ENCODE assay signal across 22 cellular contexts in the genomic region with DNA sequence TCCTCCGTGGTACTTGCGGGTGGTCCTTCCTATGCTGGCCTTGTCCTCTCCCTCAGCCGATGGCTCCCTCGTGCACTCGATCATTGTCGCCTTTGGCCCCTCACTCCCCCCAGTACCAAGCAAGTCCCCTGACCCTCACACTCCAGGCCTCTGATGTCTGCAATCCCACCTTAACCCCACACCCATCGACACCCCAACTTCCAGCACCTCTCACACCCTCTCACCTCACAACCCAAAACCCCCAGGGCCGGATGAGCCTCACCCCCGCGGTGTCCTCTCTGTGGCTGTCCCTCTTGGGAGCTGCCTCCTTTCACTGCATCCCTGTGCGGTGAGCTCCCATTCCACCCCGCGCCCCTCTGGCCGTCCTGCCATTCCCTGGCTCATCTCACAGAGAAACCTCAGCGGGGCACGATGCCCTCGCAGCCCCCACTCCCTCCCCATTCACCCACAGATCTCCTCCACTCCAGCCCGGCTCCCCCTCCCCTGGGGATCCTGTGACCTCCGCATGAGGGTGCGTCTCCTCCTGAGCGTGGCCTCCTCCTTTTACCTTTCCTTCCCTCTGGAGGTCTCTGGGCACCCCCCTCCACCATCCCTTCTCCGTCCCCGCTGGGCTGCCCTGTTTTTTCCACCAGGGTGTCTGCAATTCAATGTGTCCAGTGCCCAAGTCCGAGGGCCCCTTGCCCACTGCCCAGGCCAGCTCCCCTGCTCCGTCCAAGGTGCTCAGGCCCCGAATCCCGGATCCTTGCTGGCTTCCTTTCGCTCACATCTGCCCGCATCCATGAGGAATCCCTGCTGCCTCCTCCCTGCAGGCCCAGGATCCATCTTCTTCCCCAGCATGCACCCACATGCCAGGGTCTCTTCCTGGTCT. TPM values are rescaled to one million over a fixed set of nuclear protein-coding genes. Genes with fewer than 3 reads are reported as not detected.
DNase-seq lines count a peak whose midpoint lies in the region; ATAC-seq and TF ChIP-seq lines count a peak whose summit lies in the region.
"Had no signal": no experiment of that assay in that cellular context is flagged by ENCODE, and none has a peak within 500 bp of the region (broad histone marks: within the 10 kb centered on the region; RNA-seq: fewer than 3 reads in every experiment).

No MANE protein-coding gene starts in this region.

- H3K27me3 Mint-ChIP-seq in activated CD8-positive, alpha-beta T cell treated with anti-CD3 and anti-CD28 coated beads for 36 hours: no peaks in the 10 kb centered on the region
- peaks cover 6% of the 10 kb centered on the region for H3K27me3 Mint-ChIP-seq in activated CD8-positive, alpha-beta T cell treated with anti-CD3 and anti-CD28 coated beads, Interleukin-2, amount 10 ng/mL, durations not matched to agents 7 days and 5 days (ENCODE audit: low read depth)
- H3K27me3 Mint-ChIP-seq in CD14-positive monocyte (ENCODE audit: low read depth in 3 of 3): peaks cover 14 to 37% (median 15%) of the 10 kb centered on the region in 3 donors
- H3K27me3 Mint-ChIP-seq in endodermal cell (ENCODE audit: insufficient read depth): no peaks in the 10 kb centered on the region
- H3K27me3 Mint-ChIP-seq: CD4-positive, CD25-positive, alpha-beta regulatory T cell had no signal

- no peaks in the 10 kb centered on the region for H3K36me3 Mint-ChIP-seq in activated CD8-positive, alpha-beta T cell treated with anti-CD3 and anti-CD28 coated beads for 36 hours (ENCODE audit: low read depth)
- H3K36me3 Mint-ChIP-seq in activated CD8-positive, alpha-beta T cell treated with anti-CD3 and anti-CD28 coated beads, Interleukin-2, amount 10 ng/mL, durations not matched to agents 7 days and 5 days (ENCODE audit: low read depth): peaks cover 5% of the 10 kb centered on the region
- no peaks in the 10 kb centered on the region for H3K36me3 Mint-ChIP-seq in CD14-positive monocyte
- H3K36me3 Mint-ChIP-seq in endodermal cell (ENCODE audit: low read depth): no peaks in the 10 kb centered on the region
- H3K36me3 Mint-ChIP-seq: CD4-positive, CD25-positive, alpha-beta regulatory T cell had no signal

- H3K4me1 ChIP-seq in endodermal cell (ENCODE audit: control insufficient read depth, insufficient read depth, low read length): no peaks in the 10 kb centered on the region
- no peaks in the 10 kb centered on the region for H3K4me1 ChIP-seq in trophoblast cell (ENCODE audit: control insufficient read depth in 1 of 2, insufficient read depth in 2 of 2, low read length in 2 of 2)
- no peaks in the 10 kb centered on the region for H3K4me1 ChIP-seq in PC-3 (ENCODE audit: insufficient read depth, low read length)

- H3K79me1 ChIP-seq in trophoblast cell (ENCODE audit: low read length): no peaks in the 10 kb centered on the region

- no peak for TF ChIP-seq CTCF in activated CD8-positive, alpha-beta T cell treated with anti-CD3 and anti-CD28 coated beads for 36 hours (IDR thresholded peaks at IDR 0.05)
- no peak for TF ChIP-seq CTCF in CD14-positive monocyte (IDR thresholded peaks at IDR 0.05)
- TF ChIP-seq CTCF in endodermal cell (conservative IDR thresholded peaks at IDR 0.05): no peak
- TF ChIP-seq CTCF in PC-3 (conservative IDR thresholded peaks at IDR 0.05; ENCODE audit: low read depth, low read length): no peak

- H3K4me1 Mint-ChIP-seq in activated CD8-positive, alpha-beta T cell treated with anti-CD3 and anti-CD28 coated beads for 36 hours (ENCODE audit: low read depth): peaks cover 20% of the 10 kb centered on the region
- H3K4me1 Mint-ChIP-seq in activated CD8-positive, alpha-beta T cell treated with anti-CD3 and anti-CD28 coated beads, Interleukin-2, amount 10 ng/mL, durations not matched to agents 7 days and 5 days (ENCODE audit: low read depth): peaks cover 21% of the 10 kb centered on the region
- H3K4me1 Mint-ChIP-seq in CD14-positive monocyte (peaks cover 15% of the 10 kb centered on the region), endodermal cell (no peaks in the 10 kb centered on the region)

- 88% methylated on average over 13 to 29 of the region's 29 CpGs for WGBS in endodermal cell (ENCODE audit: insufficient coverage in 1 of 2, insufficient read length in 1 of 2), 2 experiments
- WGBS in trophoblast cell (ENCODE audit: extremely low coverage, insufficient coverage, insufficient read length): 100% methylated on average over 1 of the region's 29 CpGs

- intact Hi-C loops in activated CD8-positive, alpha-beta T cell treated with anti-CD3 and anti-CD28 coated beads for 36 hours (cut with micrococcal nuclease): no loop called here
- intact Hi-C loops in CD14-positive monocyte (cut with micrococcal nuclease) (no loop called here), PC-3 (cut with micrococcal nuclease) (no loop called here)

- no peak overlapping the region for H4K8ac ChIP-seq in trophoblast cell (ENCODE audit: low read depth, low read length)

- no peak overlapping the region for H3K27ac ChIP-seq in endodermal cell (ENCODE audit: low read depth, low read length)
- H3K27ac ChIP-seq in trophoblast cell (ENCODE audit: low read depth, low read length): no peak overlapping the region
- H3K27ac ChIP-seq in PC-3 (ENCODE audit: low read length): no peak overlapping the region
- H3K27ac ChIP-seq: dorsolateral prefrontal cortex, SJCRH30 had no signal

- no peak overlapping the region for H2BK5ac ChIP-seq in trophoblast cell (ENCODE audit: low read depth, low read length, poor library complexity)

- H2BK120ac ChIP-seq in trophoblast cell (ENCODE audit: insufficient read depth, low read length, poor library complexity): no peak overlapping the region

- H3K9me3 ChIP-seq in endodermal cell (ENCODE audit: control insufficient read depth, low read length) (no peaks in the 10 kb centered on the region), trophoblast cell (ENCODE audit: insufficient read depth, low read depth, low read length) (peaks cover 11% of the 10 kb centered on the region), PC-3 (ENCODE audit: low read length) (no peaks in the 10 kb centered on the region)
- H3K9me3 ChIP-seq: gastrocnemius medialis, SJCRH30 had no signal

- no peaks in the 10 kb centered on the region for H4K20me1 ChIP-seq in PC-3 (ENCODE audit: low read length)

- ATAC-seq in activated CD8-positive, alpha-beta T cell treated with anti-CD3 and anti-CD28 coated beads for 36 hours: no peak
- no peak for ATAC-seq in activated CD8-positive, alpha-beta T cell treated with anti-CD3 and anti-CD28 coated beads, Interleukin-2, amount 10 ng/mL, durations not matched to agents 7 days and 5 days
- ATAC-seq in PC-3: no peak
- ATAC-seq: gastrocnemius medialis had no signal

- no peaks in the 10 kb centered on the region for H3K9me2 ChIP-seq in PC-3 (replicated peaks; ENCODE audit: low read length)

- no peak overlapping the region for H3K4me3 Mint-ChIP-seq in activated CD8-positive, alpha-beta T cell treated with anti-CD3 and anti-CD28 coated beads for 36 hours
- H3K4me3 Mint-ChIP-seq in activated CD8-positive, alpha-beta T cell treated with anti-CD3 and anti-CD28 coated beads, Interleukin-2, amount 10 ng/mL, durations not matched to agents 7 days and 5 days: no peak overlapping the region
- peak overlapping the region in 1 of 2 donors; percentile 51 for H3K4me3 Mint-ChIP-seq in CD14-positive monocyte
- no peak overlapping the region for H3K4me3 Mint-ChIP-seq in endodermal cell

- no peak overlapping the region for H3K4ac ChIP-seq in trophoblast cell (ENCODE audit: low read depth, low read length)

- no peak overlapping the region for H3K14ac ChIP-seq in trophoblast cell (ENCODE audit: low read length)

- no peak overlapping the region for H2BK12ac ChIP-seq in trophoblast cell (ENCODE audit: low read length)

- CTCF ChIA-PET in activated CD8-positive, alpha-beta T cell treated with anti-CD3 and anti-CD28 coated beads for 36 hours (lab: Charles Lee): interaction anchor here (1.4 to 3.3 kb wide), 3 partner anchors 9 to 269 kb away, joined by 4 to 13 read pairs (median 4); no protein-coding TSS in a partner anchor
- CTCF ChIA-PET in activated CD8-positive, alpha-beta T cell treated with anti-CD3 and anti-CD28 coated beads, Interleukin-2, amount 10 ng/mL, durations not matched to agents 7 days and 5 days (lab: Charles Lee): interaction anchor here (1.1 kb wide), 1 partner anchor 9 kb away, joined by 3 read pairs; no protein-coding TSS in a partner anchor
- CTCF ChIA-PET in PC-3 (lab: Charles Lee): interaction anchor here (0.8 kb wide), 1 partner anchor 263 kb away, joined by 3 read pairs; no protein-coding TSS in a partner anchor

- no peak overlapping the region for H4K12ac ChIP-seq in trophoblast cell (ENCODE audit: low read depth, low read length)

- no peak overlapping the region for H3K27ac Mint-ChIP-seq in activated CD8-positive, alpha-beta T cell treated with anti-CD3 and anti-CD28 coated beads for 36 hours
- H3K27ac Mint-ChIP-seq in activated CD8-positive, alpha-beta T cell treated with anti-CD3 and anti-CD28 coated beads, Interleukin-2, amount 10 ng/mL, durations not matched to agents 7 days and 5 days: no peak overlapping the region
- no peak overlapping the region for H3K27ac Mint-ChIP-seq in CD14-positive monocyte
- H3K27ac Mint-ChIP-seq in endodermal cell: no peak overlapping the region

- no TSS peak for BruUV-seq in PC-3 (replicated peaks; lab: Mats Ljungman, UMichigan)

- no peak overlapping the region for H3K23ac ChIP-seq in trophoblast cell (ENCODE audit: low read length)

- H3K4me2 ChIP-seq in trophoblast cell (ENCODE audit: low read length): no peak overlapping the region
- no peak overlapping the region for H3K4me2 ChIP-seq in PC-3 (ENCODE audit: low read length)

- no peaks in the 10 kb centered on the region for H3F3A ChIP-seq in PC-3 (ENCODE audit: low read length, unreplicated experiment)

- no peak overlapping the region for H2AFZ ChIP-seq in trophoblast cell (ENCODE audit: insufficient read depth, low read length, poor library complexity)
- H2AFZ ChIP-seq in PC-3 (ENCODE audit: low read length): no peak overlapping the region

- H3K9me3 Mint-ChIP-seq in activated CD8-positive, alpha-beta T cell treated with anti-CD3 and anti-CD28 coated beads for 36 hours: peaks cover 6% of the 10 kb centered on the region
- no peaks in the 10 kb centered on the region for H3K9me3 Mint-ChIP-seq in activated CD8-positive, alpha-beta T cell treated with anti-CD3 and anti-CD28 coated beads, Interleukin-2, amount 10 ng/mL, durations not matched to agents 7 days and 5 days (ENCODE audit: insufficient read depth)
- H3K9me3 Mint-ChIP-seq in CD14-positive monocyte (peaks cover 0 to 2% (median 0%) of the 10 kb centered on the region in 7 donors), endodermal cell (peaks cover 5% of the 10 kb centered on the region)

- DNase-seq in activated CD8-positive, alpha-beta T cell treated with anti-CD3 and anti-CD28 coated beads for 36 hours: peak; percentile 0
- no peak for DNase-seq in activated CD8-positive, alpha-beta T cell treated with anti-CD3 and anti-CD28 coated beads, Interleukin-2, amount 10 ng/mL, durations not matched to agents 7 days and 5 days
- peak; percentile 44 for DNase-seq in CD14-positive monocyte (ENCODE audit: low spot score)
- peak; percentile 36 for DNase-seq in endodermal cell
- DNase-seq in trophoblast cell: no peak
- no peak for DNase-seq in PC-3
- DNase-seq in effector CD8-positive, alpha-beta T cell (lab: John Stamatoyannopoulos, UW): no peak
- no peak for DNase-seq in HK-2 (ENCODE audit: unreplicated experiment)
- DNase-seq: CD4-positive, CD25-positive, alpha-beta regulatory T cell; DMS153; erythroblast; IMR-90; NCI-H2171 treated with DMSO at 0.1 percent for 48 hours; NCI-H82; OCI-M1; SJCRH30 had no signal

- H3K4me3 ChIP-seq in endodermal cell (ENCODE audit: low read length) (no peak overlapping the region), trophoblast cell (ENCODE audit: low read depth, low read length) (peak overlapping the region; percentile 46), PC-3 (ENCODE audit: low read length) (no peak overlapping the region)
- H3K4me3 ChIP-seq: dorsolateral prefrontal cortex, gastrocnemius medialis, SJCRH30 had no signal

- no peaks in the 10 kb centered on the region for H3K79me2 ChIP-seq in trophoblast cell (ENCODE audit: control insufficient read depth, insufficient read depth, low read length, poor library complexity)
- no peaks in the 10 kb centered on the region for H3K79me2 ChIP-seq in PC-3 (ENCODE audit: low read length)

- no peak overlapping the region for H2AK5ac ChIP-seq in trophoblast cell (ENCODE audit: low read length)

- H3K9ac ChIP-seq in endodermal cell (ENCODE audit: extremely low read depth, low read length, poor library complexity, severe bottlenecking): no peak overlapping the region
- H3K9ac ChIP-seq in trophoblast cell (ENCODE audit: low read length): no peak overlapping the region
- no peak overlapping the region for H3K9ac ChIP-seq in PC-3 (ENCODE audit: low read length)

- POLR2A ChIA-PET in activated CD8-positive, alpha-beta T cell treated with anti-CD3 and anti-CD28 coated beads for 36 hours (lab: Charles Lee): interaction anchor here (1.2 kb wide), 1 partner anchor 16 kb away, joined by 3 read pairs; a partner anchor contains a TSS
- POLR2A ChIA-PET in activated CD8-positive, alpha-beta T cell treated with anti-CD3 and anti-CD28 coated beads, Interleukin-2, amount 10 ng/mL, durations not matched to agents 7 days and 5 days (lab: Charles Lee): no interaction called here
- POLR2A ChIA-PET in PC-3 (lab: Charles Lee; ENCODE audit: unreplicated experiment): no interaction called here

- H4K91ac ChIP-seq in trophoblast cell (ENCODE audit: low read depth, low read length): no peak overlapping the region

- H3K27me3 ChIP-seq in endodermal cell (ENCODE audit: control insufficient read depth, insufficient read depth, low read length, poor library complexity, severe bottlenecking) (no peaks in the 10 kb centered on the region), trophoblast cell (ENCODE audit: insufficient read depth, low read length) (no peaks in the 10 kb centered on the region), PC-3 (ENCODE audit: low read length) (peaks cover 6% of the 10 kb centered on the region)
- H3K27me3 ChIP-seq: gastrocnemius medialis had no signal

- H3K36me3 ChIP-seq in endodermal cell (ENCODE audit: control insufficient read depth, insufficient read depth, low read length): no peaks in the 10 kb centered on the region
- H3K36me3 ChIP-seq in trophoblast cell (ENCODE audit: control insufficient read depth in 1 of 2, insufficient read depth in 2 of 2, low read length in 2 of 2): no peaks in the 10 kb centered on the region
- H3K36me3 ChIP-seq in PC-3 (ENCODE audit: low read depth, low read length): no peaks in the 10 kb centered on the region
- H3K36me3 ChIP-seq: gastrocnemius medialis, SJCRH30 had no signal

- no peak overlapping the region for H3K18ac ChIP-seq in trophoblast cell (ENCODE audit: low read length)

RNA-seq across cellular contexts. Expression of a gene that starts 15.8 kb away (rescaled TPM):
- 10 to 100 TPM; 17.5 to 26.8 TPM for total RNA-seq in activated CD8-positive, alpha-beta T cell treated with anti-CD3 and anti-CD28 coated beads for 36 hours
- total RNA-seq in activated CD8-positive, alpha-beta T cell treated with anti-CD3 and anti-CD28 coated beads, Interleukin-2, amount 10 ng/mL, durations not matched to agents 7 days and 5 days: 10 to 100 TPM; 13.7 to 50.1 TPM
- not detected for polyA plus RNA-seq in CD14-positive monocyte
- total RNA-seq in endodermal cell (100 to 1,000 TPM; 115 to 156 TPM), PC-3 (2014; rRNA removed) (not detected in 2 replicates)
- 17,848 TPM for polyA plus RNA-seq in endodermal cell (2013, experiment 1 of 2)
- polyA plus RNA-seq in endodermal cell (2013, experiment 2 of 2): 19,941 TPM
- polyA plus RNA-seq in trophoblast cell (2013): not detected in 2 replicates
- total RNA-seq: gastrocnemius medialis, IMR-90, lower leg skin, omental fat pad, SJCRH30, skeletal muscle tissue had no signal
- polyA plus RNA-seq: adipose tissue; CD4-positive, CD25-positive, alpha-beta regulatory T cell; IMR-90 had no signal

RNA-seq across cellular contexts. Expression of a gene that starts 44.3 kb away (rescaled TPM):
- total RNA-seq in activated CD8-positive, alpha-beta T cell treated with anti-CD3 and anti-CD28 coated beads for 36 hours: 10 to 100 TPM; 50.9 to 53.3 TPM
- 10 to 100 TPM; 43.6 to 47.8 TPM for total RNA-seq in activated CD8-positive, alpha-beta T cell treated with anti-CD3 and anti-CD28 coated beads, Interleukin-2, amount 10 ng/mL, durations not matched to agents 7 days and 5 days
- polyA plus RNA-seq in CD14-positive monocyte: 10 to 100 TPM in 1 of 2 donors, 1 to 10 TPM in 1; 8.7 to 10.2 TPM
- 10 to 100 TPM; 53.8 to 57.2 TPM for total RNA-seq in endodermal cell
- polyA plus RNA-seq in endodermal cell (2013, experiment 1 of 2): 41.9 TPM
- polyA plus RNA-seq in endodermal cell (2013, experiment 2 of 2): 36.8 TPM
- 23.6 and 23.9 TPM in 2 replicates for polyA plus RNA-seq in trophoblast cell (2013)
- total RNA-seq in PC-3 (2014; rRNA removed): 29.1 and 35.7 TPM in 2 replicates

Comparison
In these comparisons a context has a peak if more than half of its experiments do, and no peak if none do; other contexts are left out.
1. DNase-seq: peak in activated CD8-positive, alpha-beta T cell treated with anti-CD3 and anti-CD28 coated beads for 36 hours (single experiment), CD14-positive monocyte (single experiment) and endodermal cell (single experiment); none in activated CD8-positive, alpha-beta T cell treated with anti-CD3 and anti-CD28 coated beads, Interleukin-2, amount 10 ng/mL, durations not matched to agents 7 days and 5 days (single experiment), trophoblast cell (0 of 2), PC-3 (single experiment), effector CD8-positive, alpha-beta T cell (single experiment) and HK-2 (single experiment).
2. RNA of a gene that starts 15.8 kb away (total RNA-seq): 115 to 156 TPM in endodermal cell, 13.7 to 50.1 TPM in activated CD8-positive, alpha-beta T cell treated with anti-CD3 and anti-CD28 coated beads, Interleukin-2, amount 10 ng/mL, durations not matched to agents 7 days and 5 days and 17.5 to 26.8 TPM in activated CD8-positive, alpha-beta T cell treated with anti-CD3 and anti-CD28 coated beads for 36 hours; not detected in PC-3; every median in the first group is over 10 times any median in the second.